Comparison of ENCODE assay signal across 9 cellular contexts in the genomic region with DNA sequence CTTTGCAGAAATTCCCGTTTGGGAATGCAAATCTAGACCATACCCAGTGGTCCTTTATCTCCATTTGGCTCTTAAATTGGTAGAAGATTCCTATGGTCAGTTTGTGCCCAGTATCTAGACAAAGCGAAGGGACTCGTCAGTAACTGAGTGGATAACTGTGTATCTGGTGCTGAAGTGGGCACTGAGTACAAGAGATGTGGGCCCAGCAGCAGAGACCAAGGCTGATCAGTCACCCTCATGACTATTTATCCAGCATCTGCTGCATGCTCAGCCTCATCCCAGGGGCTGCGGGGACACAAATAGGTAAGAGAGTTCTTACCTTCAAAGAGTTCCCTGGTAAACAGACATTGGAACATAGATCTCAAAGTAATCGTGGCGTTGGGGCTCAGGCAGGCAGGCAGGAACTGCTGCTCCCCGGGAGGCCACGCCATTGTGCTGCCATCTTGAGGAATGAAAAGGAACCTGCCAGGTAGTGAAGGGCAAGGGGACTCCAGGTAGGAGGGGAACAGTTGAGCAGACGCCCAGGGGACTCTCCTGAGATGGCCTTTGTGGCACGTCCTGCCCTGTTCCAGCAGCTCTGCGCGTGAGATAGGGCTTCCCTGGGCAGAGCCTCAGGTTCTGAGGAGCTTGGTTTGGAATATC. TPM values are rescaled to one million over a fixed set of nuclear protein-coding genes. Genes with fewer than 3 reads are reported as not detected.
DNase-seq lines count a peak whose midpoint lies in the region; ATAC-seq and TF ChIP-seq lines count a peak whose summit lies in the region.
"Had no signal": no experiment of that assay in that cellular context is flagged by ENCODE, and none has a peak within 500 bp of the region (broad histone marks: within the 10 kb centered on the region; RNA-seq: fewer than 3 reads in every experiment).

No MANE protein-coding gene starts in this region.

- intact Hi-C loops in heart right ventricle (cut with DNase I) = loop anchor here in 5 of 10 donors (2.0 to 10.0 kb wide), 2 partner anchors 309 to 313 kb away; no protein-coding TSS in a partner anchor

- no peaks in the 10 kb centered on the region for H3K27me3 ChIP-seq in heart right ventricle
- H3K27me3 ChIP-seq: BLaER1 treated with 17β-estradiol and CSF1 and Interleukin-3, amounts not matched to agents 10 nM and 100 nM had no signal

- ATAC-seq in heart right ventricle (peak in 6 of 8 donors; percentile 43 to 65 (median 64)), HG03354 (IDR thresholded peaks at IDR 0.05; ENCODE audit: poor library complexity, severe bottlenecking, unreplicated experiment) (no peak)

- DNase-seq in NCI-H2171 treated with DMSO at 0.1 percent for 48 hours (lab: John Stamatoyannopoulos, UW) (peak; percentile 13), NCI-H2171 (lab: John Stamatoyannopoulos, UW) (no peak), OCI-M1 (lab: John Stamatoyannopoulos, UW) (peak; percentile 29), heart right ventricle (peak; percentile 19 to 39), MV-4-11 (lab: John Stamatoyannopoulos, UW) (no peak)
- DNase-seq in activated T-helper 9 cell treated with anti-CD3 and anti-CD28 coated beads, Interleukin-2, amount 50 U/mL, for 16 hours (ENCODE audit: low read depth) = peak; percentile 57
- peak; percentile 46 to 52 (median 46) for DNase-seq in stimulated activated CD4-positive, alpha-beta T cell treated with anti-CD3 and anti-CD28 coated beads, Interleukin-12 subunit alpha, Interleukin-12 subunit beta, amount 100 ng/mL, for 48 hours (ENCODE audit: low read depth in 2 of 3, low spot score in 1 of 3)

- no peaks in the 10 kb centered on the region for H3K4me1 ChIP-seq in heart right ventricle

- no peak overlapping the region for H3K27ac ChIP-seq in heart right ventricle
- H3K27ac ChIP-seq: BLaER1 treated with 17β-estradiol and CSF1 and Interleukin-3, amounts not matched to agents 10 nM and 100 nM had no signal

- peak; percentile 16 to 64 (median 53) for TF ChIP-seq CTCF in heart right ventricle (IDR thresholded peaks at IDR 0.05)

- WGBS in heart right ventricle, 2 donors = 55 to 62% methylated on average over 12 of the region's 12 CpGs

- peaks cover 0 to 9% (median 0%) of the 10 kb centered on the region in 9 donors for H3K36me3 ChIP-seq in heart right ventricle
- H3K36me3 ChIP-seq: BLaER1 treated with 17β-estradiol and CSF1 and Interleukin-3, amounts not matched to agents 10 nM and 100 nM had no signal

- no peak overlapping the region for H3K4me3 ChIP-seq in heart right ventricle
- H3K4me3 ChIP-seq: BLaER1 treated with 17β-estradiol and CSF1 and Interleukin-3, amounts not matched to agents 10 nM and 100 nM had no signal

- H3K9me3 ChIP-seq in heart right ventricle = no peaks in the 10 kb centered on the region

RNA-seq across cellular contexts. Expression of a gene that starts 10.3 kb away (rescaled TPM):
- 10 to 100 TPM in 5 of 10 donors, 1 to 10 TPM in 5; 7.4 to 15.8 (median 9.8) TPM for total RNA-seq in heart right ventricle
- 10 to 100 TPM in 1 of 2 donors, 1 to 10 TPM in 1; 4.9 to 14.8 TPM for polyA plus RNA-seq in heart right ventricle

RNA-seq across cellular contexts. Expression of a gene that starts 32.4 kb away (rescaled TPM):
- total RNA-seq in heart right ventricle = 10 to 100 TPM; 63.8 to 84.4 (median 71.1) TPM
- 10 to 100 TPM; 23.4 to 84.6 TPM for polyA plus RNA-seq in heart right ventricle

Comparison
In these comparisons a context has a peak if more than half of its experiments do, and no peak if none do; other contexts are left out.
1. DNase-seq: peak in NCI-H2171 treated with DMSO at 0.1 percent for 48 hours (single experiment), OCI-M1 (single experiment), activated T-helper 9 cell treated with anti-CD3 and anti-CD28 coated beads, Interleukin-2, amount 50 U/mL, for 16 hours (single experiment), heart right ventricle (2 of 2) and stimulated activated CD4-positive, alpha-beta T cell treated with anti-CD3 and anti-CD28 coated beads, Interleukin-12 subunit alpha, Interleukin-12 subunit beta, amount 100 ng/mL, for 48 hours (3 of 3); none in NCI-H2171 (single experiment) and MV-4-11 (single experiment).